In genomic region chr7:23065974-23066373, GRCh38 we compare ENCODE assay signal across 18 cellular contexts. TPM values are rescaled to one million over a fixed set of nuclear protein-coding genes. Genes with fewer than 3 reads are reported as not detected.
DNase-seq lines count a peak whose midpoint lies in the region; TF ChIP-seq lines count a peak whose summit lies in the region.
"Had no signal": no experiment of that assay in that cellular context is flagged by ENCODE, and none has a peak within 500 bp of the region (broad histone marks: within the 10 kb centered on the region; RNA-seq: fewer than 3 reads in every experiment).

No MANE protein-coding gene starts in this region.

- no peak overlapping the region for H3K4me3 ChIP-seq in foreskin fibroblast (ENCODE audit: low read depth in 1 of 2, low read length in 2 of 2)
- H3K4me3 ChIP-seq in transverse colon = no peak overlapping the region
- no peak overlapping the region for H3K4me3 ChIP-seq in BE2C (ENCODE audit: low read depth, low read length)
- H3K4me3 ChIP-seq in HAP-1 = no peak overlapping the region
- H3K4me3 ChIP-seq: adrenal gland, GM12878, hepatocyte, PC-9, thyroid gland had no signal

- H3K36me3 ChIP-seq in transverse colon (no peaks in the 10 kb centered on the region), BE2C (no peaks in the 10 kb centered on the region), HAP-1 (replicated peaks) (no peaks in the 10 kb centered on the region)
- H3K36me3 ChIP-seq: adrenal gland, thyroid gland had no signal

- intact Hi-C loops in transverse colon (cut with DNase I; ENCODE audit: low total_unique reads) = no loop called here

- no peak for TF ChIP-seq CTCF in foreskin fibroblast (IDR thresholded peaks at IDR 0.05; ENCODE audit: low read depth, low read length)
- no peak for TF ChIP-seq CTCF in transverse colon (IDR thresholded peaks at IDR 0.05)
- TF ChIP-seq CTCF in BE2C (IDR thresholded peaks at IDR 0.05; ENCODE audit: low read depth, low read length) = no peak

- in situ Hi-C loops in transverse colon (cut with MboI; ENCODE audit: low pct_ligation_motif_present in 1 of 4, low pct_unique_long_range_greater_than_20kb in 1 of 4, low sequenced_read_pairs in 3 of 4) (loop anchor here in 1 of 4 donors (25.0 kb wide), 1 partner anchor 504 kb away; no protein-coding TSS in a partner anchor), HAP-1 (cut with MboI; ENCODE audit: low sequenced_read_pairs) (loop anchor here (25.0 kb wide), 1 partner anchor 329 kb away; the partner anchor contains the start of gene IL6)

- H3K27me3 ChIP-seq in transverse colon (peaks cover 28% of the 10 kb centered on the region), BE2C (no peaks in the 10 kb centered on the region), HAP-1 (ENCODE audit: low read depth) (no peaks in the 10 kb centered on the region)
- H3K27me3 ChIP-seq: adrenal gland, hepatocyte, thyroid gland had no signal

- no peak overlapping the region for H3K27ac ChIP-seq in transverse colon
- H3K27ac ChIP-seq: adrenal gland, hepatocyte, PC-9, thyroid gland had no signal

- DNase-seq in A172 (ENCODE audit: low spot score) (peak; percentile 69), EL (peak; percentile 68), RKO (ENCODE audit: low spot score) (peak; percentile 41), foreskin fibroblast (peak; percentile 67 to 73), transverse colon (no peak), BE2C (no peak), T-helper 2 cell (no peak), HAP-1 (ENCODE audit: low spot score in 2 of 2) (no peak)
- DNase-seq: activated CD4-positive, alpha-beta T cell treated with anti-CD3 and anti-CD28 coated beads for 1 hour; adrenal gland; effector CD4-positive, alpha-beta T cell; left colon; NCI-H1436; NCI-H2171 treated with DMSO at 0.1 percent for 48 hours; thyroid gland had no signal

- 73 to 90% methylated on average over 1 of the region's 1 CpG for WGBS in transverse colon (ENCODE audit: low coverage in 1 of 2), 2 donors

- no peak for TF ChIP-seq POLR2A in transverse colon (IDR thresholded peaks at IDR 0.05)

- H3K4me1 ChIP-seq in transverse colon = no peaks in the 10 kb centered on the region
- no peaks in the 10 kb centered on the region for H3K4me1 ChIP-seq in BE2C
- H3K4me1 ChIP-seq in HAP-1 = peaks cover 2% of the 10 kb centered on the region; the same call in 1 of the 2 replicates
- H3K4me1 ChIP-seq: adrenal gland, thyroid gland had no signal

- H3K9me3 ChIP-seq in transverse colon (no peaks in the 10 kb centered on the region), BE2C (no peaks in the 10 kb centered on the region), HAP-1 (no peaks in the 10 kb centered on the region)
- H3K9me3 ChIP-seq: adrenal gland, thyroid gland had no signal

- no peak for TF ChIP-seq EP300 in transverse colon (IDR thresholded peaks at IDR 0.05; ENCODE audit: low read depth)

RNA-seq across cellular contexts. Expression of gene KLHL7, which starts 39.6 kb away (rescaled TPM):
- total RNA-seq in A172 (2014; rRNA removed; shearing (Covaris generic)) = 89.8 and 93.0 TPM in 2 replicates
- 10 to 100 TPM in 3 of 4 donors, 1 to 10 TPM in 1; 9.2 to 27.4 (median 25.3) TPM for total RNA-seq in transverse colon
- polyA plus RNA-seq in BE2C (2012; ENCODE audit: insufficient read depth, insufficient read length, low read depth) = 9.6 TPM

RNA-seq across cellular contexts. Expression of gene HYCC1, which starts 52.0 kb away (rescaled TPM):
- total RNA-seq in A172 (2014; rRNA removed; shearing (Covaris generic)) = 70.2 and 75.6 TPM in 2 replicates
- total RNA-seq in transverse colon = 10 to 100 TPM in 1 of 4 donors, 1 to 10 TPM in 3; 3.7 to 19.8 (median 8.5) TPM
- 1.2 TPM for polyA plus RNA-seq in BE2C (2012; ENCODE audit: insufficient read depth, insufficient read length, low read depth)

Comparison
In these comparisons a context has a peak if more than half of its experiments do, and no peak if none do; other contexts are left out.
1. DNase-seq: peak in A172 (single experiment), EL (single experiment), RKO (single experiment) and foreskin fibroblast (2 of 2); none in transverse colon (single experiment), BE2C (single experiment), T-helper 2 cell (0 of 5) and HAP-1 (0 of 2).